In genomic region chr3:194610690-194611089, GRCh38 we compare ENCODE assay signal across 21 cellular contexts. TPM values are rescaled to one million over a fixed set of nuclear protein-coding genes. Genes with fewer than 3 reads are reported as not detected.
DNase-seq lines count a peak whose midpoint lies in the region; ATAC-seq and TF ChIP-seq lines count a peak whose summit lies in the region.
"Had no signal": no experiment of that assay in that cellular context is flagged by ENCODE, and none has a peak within 500 bp of the region (broad histone marks: within the 10 kb centered on the region; RNA-seq: fewer than 3 reads in every experiment).

No MANE protein-coding gene starts in this region.

- H3K4me3 ChIP-seq in SK-N-SH (ENCODE audit: low read depth in 2 of 2, low read length in 1 of 2) = no peak overlapping the region
- H3K4me3 ChIP-seq in Panc1 (ENCODE audit: low read depth in 2 of 2, low read length in 2 of 2) = no peak overlapping the region
- H3K4me3 ChIP-seq in osteoblast (ENCODE audit: insufficient read depth, low read length) = no peak overlapping the region
- no peak overlapping the region for H3K4me3 ChIP-seq in adrenal gland
- H3K4me3 ChIP-seq: BLaER1 treated with 17β-estradiol and CSF1 and Interleukin-3, amounts not matched to agents 10 nM and 100 nM; GM23338 had no signal

- CTCF ChIA-PET in SK-N-SH (lab: Yijun Ruan, JAX) = interaction anchor here (1.0 to 2.7 kb wide), 2 partner anchors 17 to 23 kb away, joined by 3 to 8 read pairs; partner anchors contain the start of gene TMEM44
- CTCF ChIA-PET in Panc1 (lab: Charles Lee) = no interaction called here

- no peak overlapping the region for H3K9ac ChIP-seq in SK-N-SH

- H3K27me3 ChIP-seq in SK-N-SH (ENCODE audit: insufficient read depth) (no peaks in the 10 kb centered on the region), Panc1 (ENCODE audit: control insufficient read depth, insufficient read depth, low read length) (no peaks in the 10 kb centered on the region), osteoblast (ENCODE audit: insufficient read depth, low read length) (no peaks in the 10 kb centered on the region), adrenal gland (no peaks in the 10 kb centered on the region)
- H3K27me3 ChIP-seq: BE2C; BLaER1 treated with 17β-estradiol and CSF1 and Interleukin-3, amounts not matched to agents 10 nM and 100 nM had no signal

- H4K20me1 ChIP-seq in SK-N-SH (ENCODE audit: insufficient read depth) (no peaks in the 10 kb centered on the region), osteoblast (ENCODE audit: insufficient read depth, low read length) (no peaks in the 10 kb centered on the region)
- H4K20me1 ChIP-seq: BLaER1 treated with 17β-estradiol and CSF1 and Interleukin-3, amounts not matched to agents 10 nM and 100 nM had no signal

- H2AFZ ChIP-seq in SK-N-SH (ENCODE audit: low read depth) = no peak overlapping the region
- no peak overlapping the region for H2AFZ ChIP-seq in osteoblast (ENCODE audit: low read length)
- H2AFZ ChIP-seq: GM23338 had no signal

- H3F3A ChIP-seq in SK-N-SH (replicated peaks; ENCODE audit: insufficient read depth) = peaks cover 9% of the 10 kb centered on the region

- H3K4me1 Mint-ChIP-seq in nephron progenitor cell = peaks cover 7% of the 10 kb centered on the region
- H3K4me1 Mint-ChIP-seq: CD4-positive, alpha-beta memory T cell had no signal

- no peak overlapping the region for H3K4me2 ChIP-seq in SK-N-SH
- H3K4me2 ChIP-seq in osteoblast (ENCODE audit: insufficient read depth, low read length) = no peak overlapping the region
- H3K4me2 ChIP-seq: GM23338 had no signal

- TF ChIP-seq EP300 in SK-N-SH (IDR thresholded peaks at IDR 0.05; ENCODE audit: borderline replicate concordance in 1 of 2, low read depth in 1 of 2, low read length in 1 of 2) = no peak

- H3K27me3 Mint-ChIP-seq in nephron progenitor cell (ENCODE audit: low read depth, poor library complexity) = no peaks in the 10 kb centered on the region
- H3K27me3 Mint-ChIP-seq: CD4-positive, alpha-beta memory T cell had no signal

- POLR2A ChIA-PET in SK-N-SH (lab: Yijun Ruan, JAX) (no interaction called here), Panc1 (lab: Charles Lee) (no interaction called here)

- H3K4me1 ChIP-seq in SK-N-SH (ENCODE audit: control insufficient read depth in 1 of 2, insufficient read depth in 2 of 2, low read depth in 1 of 2, low read length in 1 of 2) (peaks cover 0 to 6% of the 10 kb centered on the region in 2 experiments; a peak in 1 of 4 replicates), Panc1 (ENCODE audit: control insufficient read depth, insufficient read depth, low read length) (no peaks in the 10 kb centered on the region), osteoblast (ENCODE audit: insufficient read depth, low read length) (no peaks in the 10 kb centered on the region), adrenal gland (replicated peaks in 1 of 2) (no peaks in the 10 kb centered on the region)

- TF ChIP-seq POLR2A in adrenal gland (IDR thresholded peaks at IDR 0.05) = no peak

- in situ Hi-C loops in Panc1 (cut with HindIII; ENCODE audit: low pct_unique_long_range_greater_than_20kb, low sequenced_read_pairs) = no loop called here

- 94% methylated on average over 3 of the region's 3 CpGs for WGBS in SK-N-SH (ENCODE audit: low lambda C conversion rate)
- 83 to 96% (median 92%) methylated on average over 3 of the region's 3 CpGs for WGBS in adrenal gland, 4 donors

- DNase-seq in SK-N-SH = no peak
- DNase-seq in Panc1 (ENCODE audit: low read depth, low spot score) = no peak
- DNase-seq in nephron progenitor cell = no peak
- DNase-seq in osteoblast (ENCODE audit: insufficient read length, low spot score, missing footprints) = peak; percentile 25
- DNase-seq in NCI-H128 (lab: John Stamatoyannopoulos, UW; ENCODE audit: unreplicated experiment) = no peak
- DNase-seq in activated CD4-positive, CD25-positive, alpha-beta regulatory T cell treated with anti-CD3 and anti-CD28 coated beads, Interleukin-2, amount 50 U/mL, for 72 hours = no peak
- no peak for DNase-seq in adrenal gland
- DNase-seq: ACHN; AML-193; BE2C; CD4-positive, alpha-beta memory T cell; COR-L47; DMS153; DND-41; H9 had no signal

- H3K79me2 ChIP-seq in SK-N-SH (ENCODE audit: insufficient read depth) = no peaks in the 10 kb centered on the region
- H3K79me2 ChIP-seq in osteoblast (ENCODE audit: insufficient read depth, low read length) = no peaks in the 10 kb centered on the region

- TSS peak; percentile 53 for BruUV-seq in Panc1 (replicated peaks; lab: Mats Ljungman, UMichigan)

- TF ChIP-seq RAD21 in SK-N-SH (IDR thresholded peaks at IDR 0.05; ENCODE audit: low read length) = no peak

- H3K9me3 ChIP-seq in SK-N-SH (no peaks in the 10 kb centered on the region), Panc1 (ENCODE audit: control insufficient read depth, insufficient read depth, low read depth, low read length) (no peaks in the 10 kb centered on the region), osteoblast (ENCODE audit: low read depth, low read length) (no peaks in the 10 kb centered on the region), adrenal gland (replicated peaks in 1 of 3) (no peaks in the 10 kb centered on the region)
- H3K9me3 ChIP-seq: BE2C had no signal

- peaks cover 62% of the 10 kb centered on the region for H3K36me3 Mint-ChIP-seq in nephron progenitor cell (ENCODE audit: low read depth)
- H3K36me3 Mint-ChIP-seq: CD14-positive monocyte; CD4-positive, alpha-beta memory T cell had no signal

- intact Hi-C loops in Panc1 (cut with micrococcal nuclease; ENCODE audit: unreplicated experiment) = no loop called here
- intact Hi-C loops in adrenal gland (cut with DNase I) = no loop called here

- H3K9me2 ChIP-seq in SK-N-SH = no peaks in the 10 kb centered on the region

- peak overlapping the region; percentile 32 for H3K27ac Mint-ChIP-seq in nephron progenitor cell
- H3K27ac Mint-ChIP-seq: GM23338, H9 had no signal

- H3K9me3 Mint-ChIP-seq in nephron progenitor cell = no peaks in the 10 kb centered on the region
- H3K9me3 Mint-ChIP-seq: CD4-positive, alpha-beta memory T cell; GM23338; H9 had no signal

- ATAC-seq in SK-N-SH treated with all-trans-retinoic acid at 6 μM for 48 hours (no peak), Panc1 (no peak)
- ATAC-seq: GM23338, HCT116 had no signal

- peaks cover 3 to 11% of the 10 kb centered on the region in 2 experiments for H3K36me3 ChIP-seq in SK-N-SH (replicated peaks in 1 of 2; ENCODE audit: control insufficient read depth in 1 of 2, insufficient read depth in 2 of 2, low read length in 1 of 2)
- H3K36me3 ChIP-seq in Panc1 (ENCODE audit: control insufficient read depth, insufficient read depth, low read length) = no peaks in the 10 kb centered on the region
- H3K36me3 ChIP-seq in osteoblast (ENCODE audit: insufficient read depth, low read length) = peaks cover 38% of the 10 kb centered on the region
- H3K36me3 ChIP-seq in adrenal gland (replicated peaks in 1 of 2) = no peaks in the 10 kb centered on the region
- H3K36me3 ChIP-seq: BE2C had no signal

- H3K27ac ChIP-seq in SK-N-SH (ENCODE audit: low read depth in 2 of 2, low read length in 1 of 2) (no peak overlapping the region), Panc1 (ENCODE audit: low read length) (no peak overlapping the region), osteoblast (ENCODE audit: low read depth, low read length) (no peak overlapping the region), adrenal gland (no peak overlapping the region)
- H3K27ac ChIP-seq: 22Rv1; BLaER1 treated with 17β-estradiol and CSF1 and Interleukin-3, amounts not matched to agents 10 nM and 100 nM had no signal

- no peak overlapping the region for H3K4me3 Mint-ChIP-seq in nephron progenitor cell
- H3K4me3 Mint-ChIP-seq: CD14-positive monocyte; CD4-positive, alpha-beta memory T cell; GM23338; H9 had no signal

- TF ChIP-seq CTCF in SK-N-SH (IDR thresholded peaks at IDR 0.05) (no peak), Panc1 (IDR thresholded peaks at IDR 0.05) (no peak), nephron progenitor cell (IDR thresholded peaks at IDR 0.05) (no peak), osteoblast (IDR thresholded peaks at IDR 0.05; ENCODE audit: extremely low read depth, low read depth, low read length) (no peak), adrenal gland (IDR thresholded peaks at IDR 0.05) (no peak)

TF ChIP-seq in SK-N-SH treated with all-trans-retinoic acid at 6 μM for 48 hours, 23 proteins besides CTCF, POLR2A, EP300 and RAD21:
- TF ChIP-seq ZFP3 (CRISPR knock-in tag; IDR thresholded peaks at IDR 0.05) = peak; percentile 87
- TF ChIP-seq GLIS3 (CRISPR knock-in tag; IDR thresholded peaks at IDR 0.05) = no peak

TF ChIP-seq in SK-N-SH, 30 proteins besides CTCF, POLR2A, EP300 and RAD21 (continues in another document):
- TF ChIP-seq REST (IDR thresholded peaks at IDR 0.05; ENCODE audit: low read depth, low read length) = no peak

RNA-seq across cellular contexts. Expression of gene TMEM44, which starts 22.5 kb away (rescaled TPM):
- polyA plus RNA-seq in SK-N-SH (2012; rRNA removed) (22.6 and 26.1 TPM in 2 replicates), adrenal gland (10 to 100 TPM in 2 of 3 donors, 1 to 10 TPM in 1; 1.3 to 20.4 (median 15.6) TPM)
- polyA plus RNA-seq in SK-N-SH (2012; cell fraction: cytosol; rRNA removed) = 10.9 and 14.7 TPM in 2 replicates
- 98.9 and 101 TPM in 2 replicates for polyA plus RNA-seq in SK-N-SH (2012; cell fraction: nucleus; rRNA removed)
- total RNA-seq in Panc1 (2021; ENCODE audit: unreplicated experiment) (70.1 TPM), osteoblast (18.8 and 20.3 TPM in 2 replicates), adrenal gland (1 to 10 TPM; 3.1 to 9.5 (median 6.7) TPM)
- 69.9 TPM for polyA plus RNA-seq in Panc1 (2012; ENCODE audit: insufficient read length)
- polyA plus RNA-seq: CD14-positive monocyte had no signal
